In genomic region chr10:14185501-14186045, GRCh38 we compare ENCODE assay signal across 8 cellular contexts.
DNase-seq lines count a peak whose midpoint lies in the region; ATAC-seq and TF ChIP-seq lines count a peak whose summit lies in the region.

No MANE protein-coding gene starts in this region.

- POLR2A ChIA-PET in activated CD8-positive, alpha-beta T cell treated with anti-CD3 and anti-CD28 coated beads, Interleukin-2, amount 10 ng/mL, durations not matched to agents 7 days and 5 days (lab: Charles Lee) = interaction anchor here (0.6 to 3.2 kb wide), 25 partner anchors 11 to 1024 kb away, joined by 3 to 21 read pairs (median 4); partner anchors contain the start of genes CDNF, HSPA14, MEIG1 and MSANTD7

- H3K27me3 Mint-ChIP-seq in activated CD8-positive, alpha-beta T cell treated with anti-CD3 and anti-CD28 coated beads, Interleukin-2, amount 10 ng/mL, durations not matched to agents 7 days and 5 days (ENCODE audit: low read depth) = peaks cover 37% of the 10 kb centered on the region
- peaks cover 5% of the 10 kb centered on the region for H3K27me3 Mint-ChIP-seq in glutamatergic neuron (ENCODE audit: unreplicated experiment)
- H3K27me3 Mint-ChIP-seq in stimulated activated memory B cell treated with anti-CD40 and anti-IgM and Interleukin-4, amounts not matched to agents 10 μg/mL and 1 μg/mL and 100 μg/mL, for 72 hours = peaks cover 26% of the 10 kb centered on the region

- DNase-seq in SIG-M5 treated with dmso at 0.1 percent for 504 hours (lab: John Stamatoyannopoulos, UW; ENCODE audit: unreplicated experiment) (peak; percentile 34), SIG-M5 (lab: John Stamatoyannopoulos, UW) (no peak), NCI-H510A treated with DMSO at 0.1 percent for 48 hours (lab: John Stamatoyannopoulos, UW) (peak; percentile 53), glutamatergic neuron (peak; percentile 24), NCI-H2081 treated with DMSO at 0.1 percent for 48 hours (lab: John Stamatoyannopoulos, UW) (no peak)
- DNase-seq in activated CD8-positive, alpha-beta T cell treated with anti-CD3 and anti-CD28 coated beads, Interleukin-2, amount 10 ng/mL, durations not matched to agents 7 days and 5 days = peak; percentile 64

- CTCF ChIA-PET in activated CD8-positive, alpha-beta T cell treated with anti-CD3 and anti-CD28 coated beads, Interleukin-2, amount 10 ng/mL, durations not matched to agents 7 days and 5 days (lab: Charles Lee) = interaction anchor here (1.4 to 6.0 kb wide), 4 partner anchors 11 to 399 kb away, joined by 3 to 71 read pairs (median 8); no protein-coding TSS in a partner anchor

- H3K9me3 Mint-ChIP-seq in activated CD8-positive, alpha-beta T cell treated with anti-CD3 and anti-CD28 coated beads, Interleukin-2, amount 10 ng/mL, durations not matched to agents 7 days and 5 days (ENCODE audit: insufficient read depth) = no peaks in the 10 kb centered on the region
- H3K9me3 Mint-ChIP-seq in glutamatergic neuron (ENCODE audit: unreplicated experiment) = peaks cover 8% of the 10 kb centered on the region
- peaks cover 2% of the 10 kb centered on the region for H3K9me3 Mint-ChIP-seq in stimulated activated memory B cell treated with anti-CD40 and anti-IgM and Interleukin-4, amounts not matched to agents 10 μg/mL and 1 μg/mL and 100 μg/mL, for 72 hours

- peak; percentile 77 for ATAC-seq in HG02852 (IDR thresholded peaks at IDR 0.05; ENCODE audit: unreplicated experiment)
- ATAC-seq in activated CD8-positive, alpha-beta T cell treated with anti-CD3 and anti-CD28 coated beads, Interleukin-2, amount 10 ng/mL, durations not matched to agents 7 days and 5 days = peak; percentile 91
- peak; percentile 95 for ATAC-seq in stimulated activated memory B cell treated with anti-CD40 and anti-IgM and Interleukin-4, amounts not matched to agents 10 μg/mL and 1 μg/mL and 100 μg/mL, for 72 hours

- peak overlapping the region; percentile 42 for H3K4me3 Mint-ChIP-seq in activated CD8-positive, alpha-beta T cell treated with anti-CD3 and anti-CD28 coated beads, Interleukin-2, amount 10 ng/mL, durations not matched to agents 7 days and 5 days
- peak overlapping the region; percentile 4 for H3K4me3 Mint-ChIP-seq in glutamatergic neuron (ENCODE audit: unreplicated experiment)
- peak overlapping the region; percentile 66 for H3K4me3 Mint-ChIP-seq in stimulated activated memory B cell treated with anti-CD40 and anti-IgM and Interleukin-4, amounts not matched to agents 10 μg/mL and 1 μg/mL and 100 μg/mL, for 72 hours

- H3K36me3 Mint-ChIP-seq in activated CD8-positive, alpha-beta T cell treated with anti-CD3 and anti-CD28 coated beads, Interleukin-2, amount 10 ng/mL, durations not matched to agents 7 days and 5 days (ENCODE audit: low read depth) = no peaks in the 10 kb centered on the region
- no peaks in the 10 kb centered on the region for H3K36me3 Mint-ChIP-seq in glutamatergic neuron (ENCODE audit: unreplicated experiment)
- no peaks in the 10 kb centered on the region for H3K36me3 Mint-ChIP-seq in stimulated activated memory B cell treated with anti-CD40 and anti-IgM and Interleukin-4, amounts not matched to agents 10 μg/mL and 1 μg/mL and 100 μg/mL, for 72 hours

- H3K27ac Mint-ChIP-seq in activated CD8-positive, alpha-beta T cell treated with anti-CD3 and anti-CD28 coated beads, Interleukin-2, amount 10 ng/mL, durations not matched to agents 7 days and 5 days = peak overlapping the region; percentile 86
- peak overlapping the region; percentile 94 for H3K27ac Mint-ChIP-seq in glutamatergic neuron (ENCODE audit: unreplicated experiment)
- H3K27ac Mint-ChIP-seq in stimulated activated memory B cell treated with anti-CD40 and anti-IgM and Interleukin-4, amounts not matched to agents 10 μg/mL and 1 μg/mL and 100 μg/mL, for 72 hours = peak overlapping the region; percentile 97

- TF ChIP-seq CTCF in glutamatergic neuron (IDR thresholded peaks at IDR 0.05; ENCODE audit: partially characterized antibody, unreplicated experiment) = no peak

- peaks cover 18% of the 10 kb centered on the region for H3K4me1 Mint-ChIP-seq in activated CD8-positive, alpha-beta T cell treated with anti-CD3 and anti-CD28 coated beads, Interleukin-2, amount 10 ng/mL, durations not matched to agents 7 days and 5 days (ENCODE audit: low read depth)
- H3K4me1 Mint-ChIP-seq in glutamatergic neuron (ENCODE audit: low read depth, unreplicated experiment) = peaks cover 11% of the 10 kb centered on the region
- H3K4me1 Mint-ChIP-seq in stimulated activated memory B cell treated with anti-CD40 and anti-IgM and Interleukin-4, amounts not matched to agents 10 μg/mL and 1 μg/mL and 100 μg/mL, for 72 hours = peaks cover 24% of the 10 kb centered on the region

Comparison
In these comparisons a context has a peak if more than half of its experiments do, and no peak if none do; other contexts are left out.
1. DNase-seq: peak in SIG-M5 treated with dmso at 0.1 percent for 504 hours (single experiment), NCI-H510A treated with DMSO at 0.1 percent for 48 hours (single experiment), activated CD8-positive, alpha-beta T cell treated with anti-CD3 and anti-CD28 coated beads, Interleukin-2, amount 10 ng/mL, durations not matched to agents 7 days and 5 days (single experiment) and glutamatergic neuron (single experiment); none in SIG-M5 (single experiment) and NCI-H2081 treated with DMSO at 0.1 percent for 48 hours (single experiment).
2. H3K4me3 Mint-ChIP-seq: peak in every context shown above with its lines; median percentile 66 in stimulated activated memory B cell treated with anti-CD40 and anti-IgM and Interleukin-4, amounts not matched to agents 10 μg/mL and 1 μg/mL and 100 μg/mL, for 72 hours; 42 in activated CD8-positive, alpha-beta T cell treated with anti-CD3 and anti-CD28 coated beads, Interleukin-2, amount 10 ng/mL, durations not matched to agents 7 days and 5 days; 4 in glutamatergic neuron.
3. Peak in every context shown above with its lines, with median percentiles within 50 percentile points of each other: ATAC-seq and H3K27ac Mint-ChIP-seq.